ENCODE assay signal across 12 cellular contexts in genomic region chr16:31298958-31299357, GRCh38. TPM values are rescaled to one million over a fixed set of nuclear protein-coding genes. Genes with fewer than 3 reads are reported as not detected.
A peak's percentile ranks its signal among the peaks of the same experiment; 100 is the strongest.
DNase-seq lines count a peak whose midpoint lies in the region; ATAC-seq and TF ChIP-seq lines count a peak whose summit lies in the region.
"Had no signal": no experiment of that assay in that cellular context is flagged by ENCODE, and none has a peak within 500 bp of the region (broad histone marks: within the 10 kb centered on the region; RNA-seq: fewer than 3 reads in every experiment).

No MANE protein-coding gene starts in this region.

- H2AFZ ChIP-seq in neural progenitor cell (replicated peaks) = no peak overlapping the region

- no peak overlapping the region for H3K27ac ChIP-seq in body of pancreas
- no peak overlapping the region for H3K27ac ChIP-seq in neural progenitor cell

- H3K27me3 Mint-ChIP-seq in neural progenitor cell (ENCODE audit: insufficient read depth, low read depth) = peaks cover 2% of the 10 kb centered on the region

- TF ChIP-seq CTCF in LNCAP (IDR thresholded peaks at IDR 0.05) (peak; percentile 62), body of pancreas (IDR thresholded peaks at IDR 0.05) (peak in 4 of 7 experiments; percentile 15 to 26 (median 22)), neural progenitor cell (IDR thresholded peaks at IDR 0.05) (peak; percentile 16)

- H3K4me2 ChIP-seq in neural progenitor cell = no peak overlapping the region

- no peak for TF ChIP-seq POLR2A in body of pancreas (IDR thresholded peaks at IDR 0.05)

- ATAC-seq in body of pancreas = no peak
- no peak for ATAC-seq in GM18502 (IDR thresholded peaks at IDR 0.05; ENCODE audit: poor library complexity, unreplicated experiment)
- ATAC-seq in GM18909 (IDR thresholded peaks at IDR 0.05; ENCODE audit: poor library complexity, unreplicated experiment) = no peak

- intact Hi-C loops in body of pancreas (cut with DNase I) = no loop called here

- WGBS in body of pancreas, 2 donors = 52 to 65% methylated on average over 1 of the region's 1 CpG

- no peak overlapping the region for H3K9ac ChIP-seq in neural progenitor cell

- H4K20me1 ChIP-seq in neural progenitor cell (ENCODE audit: low read depth) = no peaks in the 10 kb centered on the region

- H3K36me3 ChIP-seq in body of pancreas (replicated peaks in 1 of 2; ENCODE audit: insufficient read depth in 1 of 2, low read depth in 2 of 2) (no peaks in the 10 kb centered on the region), neural progenitor cell (no peaks in the 10 kb centered on the region)

- H3F3A ChIP-seq in neural progenitor cell (ENCODE audit: low read depth) = no peaks in the 10 kb centered on the region

- H3K4me1 ChIP-seq in body of pancreas (no peaks in the 10 kb centered on the region), neural progenitor cell (no peaks in the 10 kb centered on the region)

- no peaks in the 10 kb centered on the region for H3K4me1 Mint-ChIP-seq in neural progenitor cell

- H3K9me3 ChIP-seq in body of pancreas = no peaks in the 10 kb centered on the region
- no peaks in the 10 kb centered on the region for H3K9me3 ChIP-seq in neural progenitor cell (ENCODE audit: low read depth)

- H3K79me2 ChIP-seq in neural progenitor cell (ENCODE audit: low read depth) = no peaks in the 10 kb centered on the region

- no peaks in the 10 kb centered on the region for H3K36me3 Mint-ChIP-seq in neural progenitor cell

- no peaks in the 10 kb centered on the region for H3K9me3 Mint-ChIP-seq in neural progenitor cell

- H3K27ac Mint-ChIP-seq in neural progenitor cell = no peak overlapping the region

- H3K4me3 ChIP-seq in body of pancreas (no peak overlapping the region), neural progenitor cell (no peak overlapping the region)

- H3K4me3 Mint-ChIP-seq in neural progenitor cell = no peak overlapping the region

- DNase-seq in NCI-H1694 treated with DMSO at 0.1 percent for 48 hours (lab: John Stamatoyannopoulos, UW) (peak; percentile 0), NCI-H1694 (lab: John Stamatoyannopoulos, UW) (no peak), body of pancreas (no peak), neural progenitor cell (ENCODE audit: low spot score) (no peak)
- no peak for DNase-seq in activated effector memory CD4-positive, alpha-beta T cell treated with anti-CD3 and anti-CD28 coated beads, Interleukin-2, amount 50 U/mL, for 16 hours
- DNase-seq: activated CD8-positive, alpha-beta memory T cell treated with anti-CD3 and anti-CD28 coated beads, Interleukin-2, amount 50 U/mL, for 4 hours; amygdala; NCI-H1105 treated with DMSO at 0.1 percent for 48 hours; T-helper 9 cell had no signal

- H3K27me3 ChIP-seq in body of pancreas (no peaks in the 10 kb centered on the region), neural progenitor cell (no peaks in the 10 kb centered on the region)

RNA-seq across cellular contexts. Expression of gene ITGAM, which starts 39.2 kb away (rescaled TPM):
- total RNA-seq in body of pancreas = 1 to 10 TPM; 3.3 to 6.5 TPM
- total RNA-seq in neural progenitor cell (ENCODE audit: low replicate concordance) = not detected in 2 replicates

RNA-seq across cellular contexts. Expression of gene ITGAX, which starts 56.0 kb away (rescaled TPM):
- 1 to 10 TPM; 3.0 to 8.6 TPM for total RNA-seq in body of pancreas
- total RNA-seq in neural progenitor cell (ENCODE audit: low replicate concordance) = not detected in 2 replicates
